Comparison of ENCODE assay signal across 14 cellular contexts in the genomic region with DNA sequence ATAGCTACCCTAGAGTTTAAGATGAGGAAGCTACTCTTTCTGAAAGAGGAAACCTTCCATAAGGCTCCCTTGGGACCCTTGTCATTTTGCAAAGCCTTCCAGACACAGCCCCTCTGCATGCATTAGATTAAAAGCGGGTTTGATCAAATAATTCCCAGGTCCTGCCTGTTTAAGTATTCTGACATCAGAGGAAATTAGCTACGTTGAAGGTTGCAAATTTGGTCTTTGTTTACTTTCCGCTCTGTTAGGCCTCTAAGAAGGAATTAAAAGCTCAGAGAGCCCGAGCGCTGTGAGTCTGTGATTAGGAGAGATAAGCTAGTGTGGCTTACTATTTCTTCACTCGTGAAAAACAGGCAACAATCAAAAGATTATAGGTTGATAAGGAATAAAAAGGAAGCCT. TPM values are rescaled to one million over a fixed set of nuclear protein-coding genes. Genes with fewer than 3 reads are reported as not detected.
DNase-seq lines count a peak whose midpoint lies in the region; ATAC-seq, FAIRE-seq and TF ChIP-seq lines count a peak whose summit lies in the region.
"Had no signal": no experiment of that assay in that cellular context is flagged by ENCODE, and none has a peak within 500 bp of the region (broad histone marks: within the 10 kb centered on the region; RNA-seq: fewer than 3 reads in every experiment).

No MANE protein-coding gene starts in this region.

- DNase-seq in COLO668 (lab: John Stamatoyannopoulos, UW; ENCODE audit: unreplicated experiment) (peak; percentile 23), NB4 (ENCODE audit: low read depth) (peak; percentile 83), NCI-H748 treated with DMSO at 0.1 percent for 48 hours (lab: John Stamatoyannopoulos, UW) (peak; percentile 76), glutamatergic neuron (no peak), HTR-8/SVneo (ENCODE audit: insufficient read length, low spot score) (no peak)
- no peak for DNase-seq in stimulated activated CD4-positive, alpha-beta T cell treated with anti-CD3 and anti-CD28 coated beads, Interleukin-1b, Interleukin-23, amount 100 ng/mL, for 48 hours
- DNase-seq: activated T-cell treated with anti-CD3 and anti-CD28 coated beads, Interleukin-2, amount 50 U/mL, for 24 hours; hypothalamus had no signal

- FAIRE-seq in HTR-8/SVneo (lab: Jason Lieb, UNC) = no peak
- FAIRE-seq: astrocyte, K562 had no signal

- TF ChIP-seq CTCF in NB4 (IDR thresholded peaks at IDR 0.05; ENCODE audit: low read depth, low read length) = no peak
- no peak for TF ChIP-seq CTCF in glutamatergic neuron (IDR thresholded peaks at IDR 0.05; ENCODE audit: partially characterized antibody, unreplicated experiment)

- peaks cover 6% of the 10 kb centered on the region for H3K27me3 Mint-ChIP-seq in glutamatergic neuron (ENCODE audit: unreplicated experiment)

- peaks cover 19% of the 10 kb centered on the region for H3K4me1 Mint-ChIP-seq in glutamatergic neuron (ENCODE audit: low read depth, unreplicated experiment)

- peak overlapping the region; percentile 90 for H3K27ac Mint-ChIP-seq in glutamatergic neuron (ENCODE audit: unreplicated experiment)
- H3K27ac Mint-ChIP-seq: activated T-cell treated with anti-CD3 and anti-CD28 coated beads, Interleukin-2, amount 50 U/mL, for 24 hours; B cell; mesothelial cell of epicardium had no signal

- H3K4me3 ChIP-seq in NB4 (ENCODE audit: low read depth, low read length) = no peak overlapping the region
- H3K4me3 ChIP-seq: K562 had no signal

- ATAC-seq in GM21825 (IDR thresholded peaks at IDR 0.05; ENCODE audit: unreplicated experiment) (no peak), GM18861 (IDR thresholded peaks at IDR 0.05; ENCODE audit: unreplicated experiment) (no peak)
- ATAC-seq: K562 had no signal

- H3K9me3 Mint-ChIP-seq in glutamatergic neuron (ENCODE audit: unreplicated experiment) = peaks cover 4% of the 10 kb centered on the region
- H3K9me3 Mint-ChIP-seq: activated T-cell treated with anti-CD3 and anti-CD28 coated beads, Interleukin-2, amount 50 U/mL, for 24 hours had no signal

- no peak for TF ChIP-seq POLR2A in NB4 (IDR thresholded peaks at IDR 0.05; ENCODE audit: extremely low read depth, insufficient read length)

- H3K4me3 Mint-ChIP-seq in glutamatergic neuron (ENCODE audit: unreplicated experiment) = peak overlapping the region; percentile 53
- H3K4me3 Mint-ChIP-seq: activated T-cell treated with anti-CD3 and anti-CD28 coated beads, Interleukin-2, amount 50 U/mL, for 24 hours; B cell had no signal

- H3K36me3 Mint-ChIP-seq in glutamatergic neuron (ENCODE audit: unreplicated experiment) = peaks cover 6% of the 10 kb centered on the region

RNA-seq across cellular contexts. Expression of a gene that starts 1.4 kb away (rescaled TPM):
- 211 TPM for total RNA-seq in glutamatergic neuron (ENCODE audit: unreplicated experiment)
- total RNA-seq: B cell had no signal

Comparison
In these comparisons a context has a peak if more than half of its experiments do, and no peak if none do; other contexts are left out.
1. DNase-seq: peak in COLO668 (single experiment), NB4 (single experiment) and NCI-H748 treated with DMSO at 0.1 percent for 48 hours (single experiment); none in glutamatergic neuron (single experiment), HTR-8/SVneo (single experiment) and stimulated activated CD4-positive, alpha-beta T cell treated with anti-CD3 and anti-CD28 coated beads, Interleukin-1b, Interleukin-23, amount 100 ng/mL, for 48 hours (single experiment).